ENCODE assay signal across 20 cellular contexts in genomic region chr17:2016494-2016893, GRCh38. TPM values are rescaled to one million over a fixed set of nuclear protein-coding genes. Genes with fewer than 3 reads are reported as not detected.
A peak's percentile ranks its signal among the peaks of the same experiment; 100 is the strongest.
DNase-seq lines count a peak whose midpoint lies in the region; ATAC-seq and TF ChIP-seq lines count a peak whose summit lies in the region.
"Had no signal": no experiment of that assay in that cellular context is flagged by ENCODE, and none has a peak within 500 bp of the region (broad histone marks: within the 10 kb centered on the region; RNA-seq: fewer than 3 reads in every experiment).

No MANE protein-coding gene starts in this region.

- peaks cover 0 to 35% (median 0%) of the 10 kb centered on the region in 11 experiments; a peak in 5 of 22 replicates for H3K27me3 ChIP-seq in BLaER1 treated with 17β-estradiol and CSF1 and Interleukin-3, amounts not matched to agents 10 nM and 100 nM
- no peaks in the 10 kb centered on the region for H3K27me3 ChIP-seq in psoas muscle (ENCODE audit: insufficient read depth in 3 of 3, low read length in 2 of 3)
- H3K27me3 ChIP-seq in SJCRH30 = peaks cover 13% of the 10 kb centered on the region

- no peaks in the 10 kb centered on the region for H3K36me3 Mint-ChIP-seq in glutamatergic neuron (ENCODE audit: unreplicated experiment)

- POLR2A ChIA-PET in RWPE1 (lab: Yijun Ruan, JAX; ENCODE audit: low non-redundant PET) = interaction anchor here (0.6 kb wide), 2 partner anchors 96 to 177 kb away, joined by 4 to 5 read pairs; no protein-coding TSS in a partner anchor

- TF ChIP-seq CTCF in RWPE1 (conservative IDR thresholded peaks at IDR 0.05; ENCODE audit: low read depth) = no peak
- TF ChIP-seq CTCF in glutamatergic neuron (IDR thresholded peaks at IDR 0.05; ENCODE audit: partially characterized antibody, unreplicated experiment) = no peak
- TF ChIP-seq CTCF in psoas muscle (IDR thresholded peaks at IDR 0.05) = no peak

- DNase-seq in RWPE1 (ENCODE audit: low spot score) = no peak
- DNase-seq in glutamatergic neuron = no peak
- peak in 1 of 2 donors; percentile 56 for DNase-seq in psoas muscle
- DNase-seq in SJCRH30 = no peak
- no peak for DNase-seq in activated CD8-positive, alpha-beta memory T cell treated with anti-CD3 and anti-CD28 coated beads, Interleukin-2, amount 50 U/mL, for 48 hours
- DNase-seq: Caco-2; CD4-positive, alpha-beta T cell; DMS153; DMS79; GF-D8; GOT3; H7; HFFc6; IMR-90 had no signal

- H3K27ac ChIP-seq in BLaER1 treated with 17β-estradiol and CSF1 and Interleukin-3, amounts not matched to agents 10 nM and 100 nM = peak overlapping the region in 1 of 11 experiments; percentile 71; a peak in 1 of 22 replicates
- peak overlapping the region; percentile 36 for H3K27ac ChIP-seq in RWPE1
- H3K27ac ChIP-seq in psoas muscle = no peak overlapping the region
- no peak overlapping the region for H3K27ac ChIP-seq in SJCRH30
- H3K27ac ChIP-seq: C4-2B had no signal

- H3K4me2 ChIP-seq in BLaER1 treated with 17β-estradiol and CSF1 and Interleukin-3, amounts not matched to agents 10 nM and 100 nM = peak overlapping the region in 9 of 11 experiments; percentile 81 to 100 (median 99); a peak in 19 of 22 replicates

- peak overlapping the region in 3 of 11 experiments; percentile 49 to 72 (median 63); a peak in 3 of 22 replicates for H3K9ac ChIP-seq in BLaER1 treated with 17β-estradiol and CSF1 and Interleukin-3, amounts not matched to agents 10 nM and 100 nM

- H3K9me3 Mint-ChIP-seq in glutamatergic neuron (ENCODE audit: unreplicated experiment) = peaks cover 27% of the 10 kb centered on the region
- H3K9me3 Mint-ChIP-seq: CD4-positive, alpha-beta T cell had no signal

- H3K4me3 Mint-ChIP-seq in glutamatergic neuron (ENCODE audit: unreplicated experiment) = peak overlapping the region; percentile 25
- H3K4me3 Mint-ChIP-seq: B cell; CD4-positive, alpha-beta T cell; HFFc6 had no signal

- peak; percentile 59 to 86 (median 68) for ATAC-seq in psoas muscle
- no peak for ATAC-seq in HG02973 (IDR thresholded peaks at IDR 0.05; ENCODE audit: unreplicated experiment)
- ATAC-seq: HCT116 had no signal

- H3K27ac Mint-ChIP-seq in glutamatergic neuron (ENCODE audit: unreplicated experiment) = peak overlapping the region; percentile 28
- H3K27ac Mint-ChIP-seq: B cell; CD4-positive, alpha-beta T cell; HFFc6 had no signal

- H3K4me1 ChIP-seq in BLaER1 treated with 17β-estradiol and CSF1 and Interleukin-3, amounts not matched to agents 10 nM and 100 nM = peaks cover 52 to 92% (median 75%) of the 10 kb centered on the region in 10 experiments
- H3K4me1 ChIP-seq in psoas muscle (peaks cover 8% of the 10 kb centered on the region), SJCRH30 (no peaks in the 10 kb centered on the region)
- H3K4me1 ChIP-seq: Caco-2 had no signal

- CTCF ChIA-PET in RWPE1 (lab: Yijun Ruan, JAX) = interaction anchor here (1.1 kb wide), 1 partner anchor 9 kb away, joined by 3 read pairs; the partner anchor contains the start of gene RTN4RL1

- H3K4me1 Mint-ChIP-seq in glutamatergic neuron (ENCODE audit: low read depth, unreplicated experiment) = peaks cover 58% of the 10 kb centered on the region

- H3K4me3 ChIP-seq in BLaER1 treated with 17β-estradiol and CSF1 and Interleukin-3, amounts not matched to agents 10 nM and 100 nM = no peak overlapping the region
- H3K4me3 ChIP-seq in psoas muscle (no peak overlapping the region), SJCRH30 (no peak overlapping the region)

- 72 to 88% (median 79%) methylated on average over 20 of the region's 20 CpGs for WGBS in psoas muscle, 3 donors

- peaks cover 39% of the 10 kb centered on the region for H3K27me3 Mint-ChIP-seq in glutamatergic neuron (ENCODE audit: unreplicated experiment)

- intact Hi-C loops in psoas muscle (cut with DNase I) = no loop called here

- H3K36me3 ChIP-seq in BLaER1 treated with 17β-estradiol and CSF1 and Interleukin-3, amounts not matched to agents 10 nM and 100 nM = 0 out of 22 replicates have a peak, but pooled peaks cover 0 to 5% (median 0%) of the 10 kb centered on the region in 11 experiments
- H3K36me3 ChIP-seq in psoas muscle (ENCODE audit: insufficient read depth in 1 of 2, low read depth in 1 of 2) = no peaks in the 10 kb centered on the region
- H3K36me3 ChIP-seq in SJCRH30 = no peaks in the 10 kb centered on the region

- peaks cover 0 to 42% (median 19%) of the 10 kb centered on the region in 11 experiments; a peak in 12 of 22 replicates for H4K20me1 ChIP-seq in BLaER1 treated with 17β-estradiol and CSF1 and Interleukin-3, amounts not matched to agents 10 nM and 100 nM

- H3K9me3 ChIP-seq in BLaER1 treated with 17β-estradiol and CSF1 and Interleukin-3, amounts not matched to agents 10 nM and 100 nM (replicated peaks in 1 of 11) = peaks cover 0 to 5% (median 0%) of the 10 kb centered on the region in 11 experiments; a peak in 1 of 22 replicates
- H3K9me3 ChIP-seq in psoas muscle (no peaks in the 10 kb centered on the region), SJCRH30 (replicated peaks) (no peaks in the 10 kb centered on the region)

RNA-seq across cellular contexts. Expression of gene RTN4RL1, which starts 8.6 kb away (rescaled TPM):
- 50.3 TPM for total RNA-seq in glutamatergic neuron (ENCODE audit: unreplicated experiment)
- 1 to 10 TPM in 2 of 4 donors, under 1 TPM in 2; 0.65 to 1.7 (median 1.2) TPM for total RNA-seq in psoas muscle
- 1 to 10 TPM in 1 of 3 donors, under 1 TPM in 2; 0.44 to 1.8 (median 0.70) TPM for polyA plus RNA-seq in psoas muscle
- 0.61 and 0.83 TPM in 2 replicates for total RNA-seq in SJCRH30 (2014; rRNA removed; shearing (Covaris generic))
- total RNA-seq: Daoy had no signal

RNA-seq across cellular contexts. Expression of gene DPH1, which starts 13.5 kb away (rescaled TPM):
- total RNA-seq in glutamatergic neuron (ENCODE audit: unreplicated experiment) = 36.4 TPM
- total RNA-seq in psoas muscle = 10 to 100 TPM; 36.9 to 73.4 (median 45.5) TPM
- 10 to 100 TPM; 13.5 to 51.9 (median 39.2) TPM for polyA plus RNA-seq in psoas muscle
- 14.4 and 14.6 TPM in 2 replicates for total RNA-seq in SJCRH30 (2014; rRNA removed; shearing (Covaris generic))

RNA-seq across cellular contexts. Expression of gene OVCA2, which starts 25.3 kb away (rescaled TPM):
- total RNA-seq in glutamatergic neuron (ENCODE audit: unreplicated experiment) = 16.3 TPM
- total RNA-seq in psoas muscle = 10 to 100 TPM; 10.1 to 23.0 (median 15.2) TPM
- polyA plus RNA-seq in psoas muscle = 10 to 100 TPM; 29.2 to 66.1 (median 33.4) TPM
- total RNA-seq in SJCRH30 (2014; rRNA removed; shearing (Covaris generic)) = 14.1 and 17.2 TPM in 2 replicates

RNA-seq across cellular contexts. Expression of gene HIC1, which starts 38.4 kb away (rescaled TPM):
- total RNA-seq in glutamatergic neuron (ENCODE audit: unreplicated experiment) (2.5 TPM), psoas muscle (10 to 100 TPM in 1 of 4 donors, 1 to 10 TPM in 3; 4.3 to 12.6 (median 9.4) TPM)
- polyA plus RNA-seq in psoas muscle = 1 to 10 TPM; 2.0 to 3.5 (median 2.1) TPM
- 0.13 and 0.18 TPM in 2 replicates for total RNA-seq in SJCRH30 (2014; rRNA removed; shearing (Covaris generic))

Comparison
In these comparisons a context has a peak if more than half of its experiments do, and no peak if none do; other contexts are left out.
1. RNA of gene RTN4RL1, which starts 8.6 kb away (total RNA-seq): 50.3 TPM in glutamatergic neuron (single experiment); 0.65 to 1.7 TPM in psoas muscle and 0.61 to 0.83 TPM in SJCRH30; every median in the first group is over 10 times any median in the second.